ENCODE assay signal across 10 cellular contexts in the genomic region with DNA sequence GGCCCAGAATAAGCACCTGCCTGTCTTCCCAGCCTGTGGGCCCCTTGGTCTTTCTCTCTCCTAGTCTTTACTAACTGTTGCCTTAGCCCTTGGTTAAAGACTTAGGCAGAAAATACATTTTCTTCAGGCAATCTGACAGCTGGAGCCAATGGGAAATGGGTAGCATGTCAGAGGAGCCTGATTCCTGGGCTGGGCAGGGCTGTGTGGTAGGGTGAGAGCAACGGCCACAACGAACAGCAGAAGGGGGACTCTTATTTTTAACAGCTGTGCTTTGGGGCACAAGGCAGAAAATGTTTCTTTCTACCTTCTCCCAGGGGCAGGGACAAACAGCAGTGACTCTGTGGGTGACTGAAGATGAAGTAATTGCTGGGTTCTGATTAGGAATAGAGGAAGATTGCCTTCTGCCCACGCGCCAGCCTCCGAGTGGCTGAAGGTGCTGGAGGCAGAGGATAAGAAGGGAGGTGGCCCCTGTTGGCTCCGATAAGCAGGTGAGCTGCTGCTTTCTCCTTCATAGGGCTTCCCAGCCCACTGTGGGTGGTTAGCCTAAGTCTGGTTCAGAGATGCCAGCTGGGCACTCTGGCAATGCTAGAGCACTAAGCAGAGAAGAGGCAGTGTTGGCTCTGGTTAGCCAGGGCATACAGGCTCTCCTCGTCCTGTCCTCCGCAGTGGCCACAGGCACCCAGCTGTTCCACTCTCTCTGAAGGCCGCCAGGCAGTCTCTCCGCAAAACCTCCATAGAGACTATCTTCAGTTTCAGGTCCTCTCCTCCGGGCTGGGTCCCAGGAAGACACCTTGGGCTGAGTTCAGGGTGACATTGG. TPM values are rescaled to one million over a fixed set of nuclear protein-coding genes. Genes with fewer than 3 reads are reported as not detected.
A peak's percentile ranks its signal among the peaks of the same experiment; 100 is the strongest.
DNase-seq lines count a peak whose midpoint lies in the region; ATAC-seq, FAIRE-seq and TF ChIP-seq lines count a peak whose summit lies in the region.
"Had no signal": no experiment of that assay in that cellular context is flagged by ENCODE, and none has a peak within 500 bp of the region (broad histone marks: within the 10 kb centered on the region; RNA-seq: fewer than 3 reads in every experiment).

No MANE protein-coding gene starts in this region.

- DNase-seq in stimulated activated CD4-positive, alpha-beta T cell treated with anti-CD3 and anti-CD28 coated beads, Interleukin-4, amount 100 ng/mL, for 1 hour: peak; percentile 17
- no peak for DNase-seq in stimulated activated CD4-positive, alpha-beta T cell treated with anti-CD3 and anti-CD28 coated beads, Interleukin-4, amount 100 ng/mL, for 4 hours
- DNase-seq in activated CD4-positive, alpha-beta memory T cell treated with anti-CD3 and anti-CD28 coated beads for 36 hours: peak; percentile 40
- no peak for DNase-seq in vagina (ENCODE audit: extremely low spot score in 2 of 2)
- no peak for DNase-seq in HTR-8/SVneo (ENCODE audit: insufficient read length, low spot score)
- DNase-seq: upper lobe of left lung had no signal

- H3K4me3 Mint-ChIP-seq in activated CD4-positive, alpha-beta memory T cell treated with anti-CD3 and anti-CD28 coated beads for 36 hours: peak overlapping the region; percentile 73

- H3K4me1 ChIP-seq in iPS-20b (ENCODE audit: insufficient read depth, low read length) (peaks cover 58% of the 10 kb centered on the region), vagina (peaks cover 61% of the 10 kb centered on the region)

- peaks cover 40% of the 10 kb centered on the region for H3K4me1 Mint-ChIP-seq in activated CD4-positive, alpha-beta memory T cell treated with anti-CD3 and anti-CD28 coated beads for 36 hours (ENCODE audit: low read depth)

- H3K36me3 ChIP-seq in iPS-20b (ENCODE audit: insufficient read depth, low read depth, low read length) (peaks cover 9% of the 10 kb centered on the region), vagina (no peaks in the 10 kb centered on the region)
- H3K36me3 ChIP-seq: upper lobe of left lung had no signal

- H3K9me3 Mint-ChIP-seq in activated CD4-positive, alpha-beta memory T cell treated with anti-CD3 and anti-CD28 coated beads for 36 hours: no peaks in the 10 kb centered on the region

- H3K9me3 ChIP-seq in iPS-20b (ENCODE audit: insufficient read depth, low read depth, low read length): no peaks in the 10 kb centered on the region
- H3K9me3 ChIP-seq in vagina: no peaks in the 10 kb centered on the region
- H3K9me3 ChIP-seq: upper lobe of left lung had no signal

- H3K4me3 ChIP-seq in iPS-20b (ENCODE audit: low read length) (peak overlapping the region; percentile 62), vagina (peak overlapping the region; percentile 42 to 50)

- H3K27ac ChIP-seq in iPS-20b (ENCODE audit: low read length) (no peak overlapping the region), vagina (peak overlapping the region; percentile 19)
- H3K27ac ChIP-seq: upper lobe of left lung had no signal

- no peak overlapping the region for H3K27ac Mint-ChIP-seq in activated CD4-positive, alpha-beta memory T cell treated with anti-CD3 and anti-CD28 coated beads for 36 hours

- TF ChIP-seq POLR2A in vagina (IDR thresholded peaks at IDR 0.05): no peak

- FAIRE-seq in HTR-8/SVneo (lab: Jason Lieb, UNC): no peak
- FAIRE-seq: islet of Langerhans had no signal

- TF ChIP-seq CTCF in vagina (IDR thresholded peaks at IDR 0.05): no peak

- CTCF ChIA-PET in activated CD4-positive, alpha-beta memory T cell treated with anti-CD3 and anti-CD28 coated beads for 36 hours (lab: Charles Lee): interaction anchor here (0.6 to 1.6 kb wide), 5 partner anchors 14 to 819 kb away, joined by 3 to 9 read pairs (median 3); a partner anchor contains a TSS

- H3K27me3 ChIP-seq in iPS-20b (ENCODE audit: insufficient read depth, low read length) (peaks cover 33% of the 10 kb centered on the region), vagina (no peaks in the 10 kb centered on the region)

- ATAC-seq in HG03039 (IDR thresholded peaks at IDR 0.05; ENCODE audit: unreplicated experiment): no peak
- no peak for ATAC-seq in HG03378 (IDR thresholded peaks at IDR 0.05; ENCODE audit: unreplicated experiment)

- peaks cover 41% of the 10 kb centered on the region for H3K27me3 Mint-ChIP-seq in activated CD4-positive, alpha-beta memory T cell treated with anti-CD3 and anti-CD28 coated beads for 36 hours

- POLR2A ChIA-PET in activated CD4-positive, alpha-beta memory T cell treated with anti-CD3 and anti-CD28 coated beads for 36 hours (lab: Charles Lee): interaction anchor here (1.0 to 1.6 kb wide), 2 partner anchors 10 to 20 kb away, joined by 3 to 4 read pairs; a partner anchor contains a TSS

- peak overlapping the region; percentile 75 for H3K9ac ChIP-seq in iPS-20b (ENCODE audit: low read depth, low read length)

- no peaks in the 10 kb centered on the region for H3K36me3 Mint-ChIP-seq in activated CD4-positive, alpha-beta memory T cell treated with anti-CD3 and anti-CD28 coated beads for 36 hours

- intact Hi-C loops in activated CD4-positive, alpha-beta memory T cell treated with anti-CD3 and anti-CD28 coated beads for 36 hours (cut with micrococcal nuclease): loop anchor here (5.0 kb wide), 1 partner anchor 311 kb away; a partner anchor contains a TSS
- intact Hi-C loops in vagina (cut with DNase I): loop anchor here (10.0 kb wide), 2 partner anchors 193 to 323 kb away; a partner anchor contains a TSS

RNA-seq across cellular contexts. Expression of a gene that starts 1.5 kb away (rescaled TPM):
- under 1 TPM; 0.43 to 0.73 TPM for total RNA-seq in activated CD4-positive, alpha-beta memory T cell treated with anti-CD3 and anti-CD28 coated beads for 36 hours
- 2.7 TPM for total RNA-seq in vagina

RNA-seq across cellular contexts. Expression of a gene that starts 9.4 kb away (rescaled TPM):
- total RNA-seq in activated CD4-positive, alpha-beta memory T cell treated with anti-CD3 and anti-CD28 coated beads for 36 hours: 10 to 100 TPM; 13.9 to 15.2 TPM
- 10.8 TPM for total RNA-seq in vagina

RNA-seq across cellular contexts. Expression of a gene that starts 19.7 kb away (rescaled TPM):
- total RNA-seq in activated CD4-positive, alpha-beta memory T cell treated with anti-CD3 and anti-CD28 coated beads for 36 hours: 10 to 100 TPM; 56.8 to 65.5 TPM
- total RNA-seq in vagina: 46.2 TPM

RNA-seq across cellular contexts. Expression of a gene that starts 50.7 kb away (rescaled TPM):
- under 1 TPM in 1 of 2 experiments, not detected in 1; 0.43 TPM for total RNA-seq in activated CD4-positive, alpha-beta memory T cell treated with anti-CD3 and anti-CD28 coated beads for 36 hours
- 779 TPM for total RNA-seq in vagina

Comparison
In these comparisons a context has a peak if more than half of its experiments do, and no peak if none do; other contexts are left out.
1. DNase-seq: peak in stimulated activated CD4-positive, alpha-beta T cell treated with anti-CD3 and anti-CD28 coated beads, Interleukin-4, amount 100 ng/mL, for 1 hour (single experiment) and activated CD4-positive, alpha-beta memory T cell treated with anti-CD3 and anti-CD28 coated beads for 36 hours (single experiment); none in stimulated activated CD4-positive, alpha-beta T cell treated with anti-CD3 and anti-CD28 coated beads, Interleukin-4, amount 100 ng/mL, for 4 hours (0 of 2), vagina (0 of 2) and HTR-8/SVneo (single experiment).